9 cellular contexts compared by ENCODE assay signal in the genomic region with DNA sequence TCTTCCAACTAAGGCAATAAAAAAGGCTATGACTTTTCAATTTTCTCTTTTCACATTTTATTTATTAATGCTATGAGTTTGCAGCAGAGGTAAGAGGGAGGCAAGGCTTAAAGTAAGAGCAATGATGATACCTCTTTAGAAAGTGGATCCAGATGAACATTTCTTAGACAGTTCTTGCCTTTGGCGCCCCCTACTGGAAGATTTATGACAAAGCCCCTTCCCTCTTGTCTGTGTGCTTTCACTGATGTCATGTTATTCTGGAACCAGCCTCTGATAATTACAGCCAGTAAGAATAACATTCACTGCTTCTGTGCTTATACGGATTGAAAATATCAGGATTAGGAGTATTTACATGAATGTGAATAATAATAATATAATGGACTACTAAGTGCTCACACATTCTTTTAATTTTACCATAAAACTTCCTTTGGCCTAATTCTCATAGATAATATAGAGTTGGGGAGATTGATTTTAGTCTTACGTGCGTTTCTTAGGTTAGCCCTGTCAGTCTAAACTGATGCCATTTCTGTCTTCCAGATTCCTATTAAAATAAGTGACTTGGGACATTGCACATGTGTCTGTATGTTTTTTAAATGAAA.
DNase-seq lines count a peak whose midpoint lies in the region; ATAC-seq and TF ChIP-seq lines count a peak whose summit lies in the region.
"Had no signal": no experiment of that assay in that cellular context is flagged by ENCODE, and none has a peak within 500 bp of the region (broad histone marks: within the 10 kb centered on the region; RNA-seq: fewer than 3 reads in every experiment).

No MANE protein-coding gene starts in this region.

- peaks cover 0 to 13% (median 7%) of the 10 kb centered on the region in 4 donors for H3K9me3 ChIP-seq in upper lobe of left lung

- TF ChIP-seq CTCF in BJ (IDR thresholded peaks at IDR 0.05; ENCODE audit: insufficient read depth, low read depth, low read length) = peak; percentile 75
- peak; percentile 29 to 59 (median 56) for TF ChIP-seq CTCF in upper lobe of left lung (IDR thresholded peaks at IDR 0.05)

- TF ChIP-seq POLR2A in upper lobe of left lung (IDR thresholded peaks at IDR 0.05) = no peak

- H3K36me3 ChIP-seq in BJ (ENCODE audit: control insufficient read depth, insufficient read depth, low read length) = no peaks in the 10 kb centered on the region
- no peaks in the 10 kb centered on the region for H3K36me3 ChIP-seq in upper lobe of left lung

- CTCF ChIA-PET in BJ (lab: Yijun Ruan, JAX) = interaction anchor here (0.7 to 3.5 kb wide), 7 partner anchors 9 to 195 kb away, joined by 3 to 41 read pairs (median 4); no protein-coding TSS in a partner anchor

- ATAC-seq in upper lobe of left lung (ENCODE audit: low FRiP score in 2 of 2) = peak in 1 of 2 donors; percentile 43
- no peak for ATAC-seq in GM19455 (IDR thresholded peaks at IDR 0.05; ENCODE audit: unreplicated experiment)
- ATAC-seq: left colon had no signal

- H3K4me1 ChIP-seq in upper lobe of left lung = no peaks in the 10 kb centered on the region

- no peaks in the 10 kb centered on the region for H3K27me3 ChIP-seq in BJ (ENCODE audit: control insufficient read depth, insufficient read depth, low read length)
- H3K27me3 ChIP-seq in upper lobe of left lung = no peaks in the 10 kb centered on the region

- TF ChIP-seq EP300 in upper lobe of left lung (IDR thresholded peaks at IDR 0.05) = no peak

- H3K4me3 ChIP-seq in BJ (ENCODE audit: low read depth, low read length) (no peak overlapping the region), upper lobe of left lung (no peak overlapping the region)

- DNase-seq in BJ (ENCODE audit: low read depth) = no peak
- peak; percentile 1 for DNase-seq in GM19238 (ENCODE audit: insufficient read length, low spot score)
- DNase-seq in NCI-H2081 treated with DMSO at 0.1 percent for 48 hours (lab: John Stamatoyannopoulos, UW) = peak; percentile 10
- peak; percentile 59 for DNase-seq in amniotic stem cell (lab: John Stamatoyannopoulos, UW)
- peak; percentile 62 for DNase-seq in iPS-NIHi7 (ENCODE audit: extremely low spot score)
- DNase-seq in upper lobe of left lung = peak in 1 of 2 donors; percentile 26
- no peak for DNase-seq in epidermal melanocyte (ENCODE audit: insufficient read length, low spot score)

- POLR2A ChIA-PET in BJ (lab: Charles Lee) = no interaction called here

- 50 to 54% methylated on average over 4 of the region's 4 CpGs for WGBS in upper lobe of left lung, 2 donors

- no peak overlapping the region for H3K27ac ChIP-seq in upper lobe of left lung

Comparison
In these comparisons a context has a peak if more than half of its experiments do, and no peak if none do; other contexts are left out.
1. DNase-seq: peak in GM19238 (single experiment), NCI-H2081 treated with DMSO at 0.1 percent for 48 hours (single experiment), amniotic stem cell (single experiment) and iPS-NIHi7 (single experiment); none in BJ (single experiment) and epidermal melanocyte (single experiment).